In the genomic region with DNA sequence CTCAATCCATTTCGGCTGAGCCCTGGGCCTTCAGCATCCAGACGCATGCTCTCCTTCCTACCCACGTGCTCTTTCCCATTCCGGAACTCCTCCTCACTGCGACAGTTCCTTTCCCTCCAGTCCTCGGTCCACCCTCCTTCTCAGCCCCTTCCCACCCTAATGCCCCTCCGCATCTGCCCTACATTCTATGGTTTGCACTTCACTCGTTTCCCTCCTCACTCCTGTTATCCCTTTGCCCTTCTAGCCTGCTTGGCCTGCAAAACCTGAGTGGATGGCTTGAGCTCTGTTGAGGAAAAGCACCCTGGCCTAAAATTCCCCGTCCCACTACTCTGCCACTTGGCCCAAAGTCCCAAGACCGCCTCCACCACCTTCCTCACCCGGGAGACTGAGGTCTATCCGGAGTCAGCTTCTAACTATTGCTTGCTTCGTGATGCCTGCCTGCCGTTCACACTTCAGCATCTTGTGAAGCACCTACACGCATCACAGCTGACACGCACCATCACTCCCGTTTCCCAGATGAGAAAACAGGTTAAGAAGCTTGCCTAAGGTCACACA, we compare ENCODE assay signal across 21 cellular contexts. TPM values are rescaled to one million over a fixed set of nuclear protein-coding genes. Genes with fewer than 3 reads are reported as not detected.
A peak's percentile ranks its signal among the peaks of the same experiment; 100 is the strongest.
DNase-seq lines count a peak whose midpoint lies in the region; ATAC-seq and TF ChIP-seq lines count a peak whose summit lies in the region.
"Had no signal": no experiment of that assay in that cellular context is flagged by ENCODE, and none has a peak within 500 bp of the region (broad histone marks: within the 10 kb centered on the region; RNA-seq: fewer than 3 reads in every experiment).

No MANE protein-coding gene starts in this region.

- H3K9me3 ChIP-seq in esophagus squamous epithelium (no peaks in the 10 kb centered on the region), lower lobe of right lung (no peaks in the 10 kb centered on the region)

- peak overlapping the region; percentile 94 for H3K27ac Mint-ChIP-seq in osteocyte (ENCODE audit: unreplicated experiment)
- peak overlapping the region; percentile 18 for H3K27ac Mint-ChIP-seq in type B pancreatic cell
- H3K27ac Mint-ChIP-seq: activated T-cell treated with anti-CD3 and anti-CD28 coated beads, Interleukin-2, amount 50 U/mL, for 24 hours; brain; memory B cell; T-helper 17 cell had no signal

- TF ChIP-seq CTCF in esophagus squamous epithelium (IDR thresholded peaks at IDR 0.05) (no peak), osteocyte (IDR thresholded peaks at IDR 0.05) (no peak), type B pancreatic cell (conservative IDR thresholded peaks at IDR 0.05) (no peak), lower lobe of right lung (IDR thresholded peaks at IDR 0.05) (no peak)

- H3K4me1 Mint-ChIP-seq in osteocyte (ENCODE audit: unreplicated experiment) (peaks cover 72% of the 10 kb centered on the region), type B pancreatic cell (ENCODE audit: unreplicated experiment) (peaks cover 3% of the 10 kb centered on the region)
- H3K4me1 Mint-ChIP-seq: brain, T-helper 17 cell had no signal

- H3K36me3 Mint-ChIP-seq in osteocyte (ENCODE audit: unreplicated experiment) (peaks cover 30% of the 10 kb centered on the region), type B pancreatic cell (peaks cover 4% of the 10 kb centered on the region)
- H3K36me3 Mint-ChIP-seq: memory B cell had no signal

- TF ChIP-seq POLR2A in esophagus squamous epithelium (IDR thresholded peaks at IDR 0.05), result no peak

- no peaks in the 10 kb centered on the region for H3K27me3 ChIP-seq in esophagus squamous epithelium
- H3K27me3 ChIP-seq in lower lobe of right lung (ENCODE audit: low read depth), result no peaks in the 10 kb centered on the region

- peaks cover 0 to 16% (median 3%) of the 10 kb centered on the region in 3 donors for H3K4me1 ChIP-seq in esophagus squamous epithelium
- peaks cover 4% of the 10 kb centered on the region for H3K4me1 ChIP-seq in lower lobe of right lung

- ATAC-seq in lower lobe of right lung, result no peak
- ATAC-seq: SK-N-SH treated with all-trans-retinoic acid at 6 μM for 48 hours; stimulated activated naive CD8-positive, alpha-beta T cell treated with anti-CD3 and anti-CD28 coated beads, Interleukin-15, Interleukin-2, amounts not matched to agents 100 U/mL and 50 U/mL, for 24 hours; T-helper 17 cell had no signal

- H3K4me3 Mint-ChIP-seq in osteocyte (ENCODE audit: unreplicated experiment) (no peak overlapping the region), type B pancreatic cell (no peak overlapping the region)
- H3K4me3 Mint-ChIP-seq: activated T-cell treated with anti-CD3 and anti-CD28 coated beads, Interleukin-2, amount 50 U/mL, for 24 hours; brain; memory B cell; T-helper 17 cell had no signal

- H3K36me3 ChIP-seq in esophagus squamous epithelium, result peaks cover 0 to 9% (median 0%) of the 10 kb centered on the region in 3 donors
- peaks cover 14% of the 10 kb centered on the region for H3K36me3 ChIP-seq in lower lobe of right lung

- peak overlapping the region in 3 of 4 donors; percentile 38 to 71 (median 58) for H3K27ac ChIP-seq in esophagus squamous epithelium
- H3K27ac ChIP-seq in lower lobe of right lung, result no peak overlapping the region
- H3K27ac ChIP-seq: C4-2B had no signal

- 78% methylated on average over 10 to 17 of the region's 17 CpGs for WGBS in esophagus squamous epithelium, 2 donors

- intact Hi-C loops in esophagus squamous epithelium (cut with DNase I) (no loop called here), lower lobe of right lung (cut with DNase I) (no loop called here)

- no peaks in the 10 kb centered on the region for H3K9me3 Mint-ChIP-seq in osteocyte (ENCODE audit: unreplicated experiment)
- no peaks in the 10 kb centered on the region for H3K9me3 Mint-ChIP-seq in type B pancreatic cell
- H3K9me3 Mint-ChIP-seq: activated T-cell treated with anti-CD3 and anti-CD28 coated beads, Interleukin-2, amount 50 U/mL, for 24 hours; memory B cell had no signal

- H3K27me3 Mint-ChIP-seq in osteocyte (ENCODE audit: unreplicated experiment), result no peaks in the 10 kb centered on the region
- no peaks in the 10 kb centered on the region for H3K27me3 Mint-ChIP-seq in type B pancreatic cell
- H3K27me3 Mint-ChIP-seq: brain, memory B cell, T-helper 17 cell had no signal

- DNase-seq in M059J (ENCODE audit: low read depth), result peak; percentile 31
- DNase-seq in esophagus squamous epithelium (lab: John Stamatoyannopoulos, UW), result no peak
- DNase-seq in osteocyte (ENCODE audit: extremely low spot score, unreplicated experiment), result no peak
- no peak for DNase-seq in type B pancreatic cell (ENCODE audit: extremely low spot score, unreplicated experiment)
- DNase-seq in NCI-H1436 (lab: John Stamatoyannopoulos, UW), result no peak
- no peak for DNase-seq in NCI-H526 (lab: John Stamatoyannopoulos, UW)
- DNase-seq in lower lobe of right lung, result no peak
- DNase-seq: activated CD4-positive, alpha-beta T cell treated with anti-CD3 and anti-CD28 coated beads for 4 hours; activated gamma-delta T cell treated with Interleukin-2 at 50 U/mL for 16 hours; activated T-cell treated with anti-CD3 and anti-CD28 coated beads, Interleukin-2, amount 50 U/mL, for 24 hours; DMS79 treated with DMSO at 0.1 percent for 48 hours; Karpas-422; NCI-H1436 treated with DMSO at 0.1 percent for 48 hours; NCI-H446; stimulated activated naive CD8-positive, alpha-beta T cell treated with anti-CD3 and anti-CD28 coated beads, Interleukin-15, Interleukin-2, amounts not matched to agents 100 U/mL and 50 U/mL, for 24 hours; T-helper 17 cell; trophoblast cell had no signal

- H3K4me3 ChIP-seq in esophagus squamous epithelium (no peak overlapping the region), lower lobe of right lung (no peak overlapping the region)

RNA-seq across cellular contexts. Expression of a gene that starts 38.6 kb away (rescaled TPM):
- total RNA-seq in M059J (2014; rRNA removed; shearing (Covaris generic)), result 28.1 and 38.8 TPM in 2 replicates
- 10 to 100 TPM in 1 of 4 donors, 1 to 10 TPM in 3; 1.3 to 11.8 (median 6.4) TPM for total RNA-seq in esophagus squamous epithelium
- 84.7 and 87.4 TPM in 2 replicates for total RNA-seq in osteocyte
- total RNA-seq in type B pancreatic cell (ENCODE audit: low replicate concordance), result 7.3 and 10.3 TPM in 2 replicates
- 8.2 TPM for total RNA-seq in lower lobe of right lung
